In genomic region chr22:19120829-19121630, GRCh38 we compare ENCODE assay signal across 2 cellular contexts.
TF ChIP-seq lines count a peak whose summit lies in the region.

No MANE protein-coding gene starts in this region.

TF ChIP-seq in SK-N-SH treated with all-trans-retinoic acid at 6 μM for 48 hours, 23 proteins besides CTCF, POLR2A, EP300 and RAD21:
- TF ChIP-seq ARNTL (CRISPR knock-in tag; IDR thresholded peaks at IDR 0.05; ENCODE audit: borderline replicate concordance, low read depth), result no peak
- no peak for TF ChIP-seq ZNF70 (CRISPR knock-in tag; IDR thresholded peaks at IDR 0.05)
- TF ChIP-seq PPARA (CRISPR knock-in tag; IDR thresholded peaks at IDR 0.05; ENCODE audit: borderline replicate concordance), result no peak
- no peak for TF ChIP-seq BACH2 (CRISPR knock-in tag; IDR thresholded peaks at IDR 0.05; ENCODE audit: borderline replicate concordance)
- TF ChIP-seq ZNF565 (CRISPR knock-in tag; conservative IDR thresholded peaks at IDR 0.05; ENCODE audit: low read depth), result no peak
- TF ChIP-seq ZC3H10 (CRISPR knock-in tag; IDR thresholded peaks at IDR 0.05), result no peak
- no peak for TF ChIP-seq RARB (CRISPR knock-in tag; IDR thresholded peaks at IDR 0.05)
- no peak for TF ChIP-seq ISL1 (CRISPR knock-in tag; IDR thresholded peaks at IDR 0.05)
- no peak for TF ChIP-seq CSDC2 (CRISPR knock-in tag; IDR thresholded peaks at IDR 0.05)
- no peak for TF ChIP-seq PATZ1 (CRISPR knock-in tag; IDR thresholded peaks at IDR 0.05; ENCODE audit: borderline replicate concordance)
- TF ChIP-seq TOX (CRISPR knock-in tag; IDR thresholded peaks at IDR 0.05; ENCODE audit: borderline replicate concordance), result no peak
- no peak for TF ChIP-seq GLIS3 (CRISPR knock-in tag; IDR thresholded peaks at IDR 0.05)
- no peak for TF ChIP-seq TSHZ2 (CRISPR knock-in tag; IDR thresholded peaks at IDR 0.05)
- TF ChIP-seq SNAI2 (CRISPR knock-in tag; IDR thresholded peaks at IDR 0.05), result no peak
- no peak for TF ChIP-seq POU6F1 (CRISPR knock-in tag; IDR thresholded peaks at IDR 0.05; ENCODE audit: borderline replicate concordance, low read depth)
- no peak for TF ChIP-seq ZFP3 (CRISPR knock-in tag; IDR thresholded peaks at IDR 0.05)
- TF ChIP-seq ZFP30 (CRISPR knock-in tag; IDR thresholded peaks at IDR 0.05), result no peak
- TF ChIP-seq ESRRG (CRISPR knock-in tag; IDR thresholded peaks at IDR 0.05), result no peak
- TF ChIP-seq ZNF8 (CRISPR knock-in tag; IDR thresholded peaks at IDR 0.05), result no peak
- no peak for TF ChIP-seq OSR1 (CRISPR knock-in tag; IDR thresholded peaks at IDR 0.05)

TF ChIP-seq in endothelial cell of umbilical vein, 7 proteins besides CTCF, POLR2A, EP300 and RAD21:
- TF ChIP-seq GATA2 (IDR thresholded peaks at IDR 0.05; ENCODE audit: insufficient read depth, insufficient read length, low read depth, low read length) (no peak), POLR2AphosphoS5 (IDR thresholded peaks at IDR 0.05; ENCODE audit: insufficient read depth, low read depth, low read length) (no peak), MYC (IDR thresholded peaks at IDR 0.05; ENCODE audit: low read depth, low read length) (no peak), MAX (IDR thresholded peaks at IDR 0.05; ENCODE audit: insufficient read depth, insufficient read length) (no peak), FOS (IDR thresholded peaks at IDR 0.05; ENCODE audit: borderline replicate concordance, insufficient read depth, low read length) (no peak), EZH2 (IDR thresholded peaks at IDR 0.05; ENCODE audit: borderline replicate concordance, low read depth, low read length, severe bottlenecking) (no peak), JUN (IDR thresholded peaks at IDR 0.05; ENCODE audit: borderline replicate concordance, insufficient read depth, insufficient read length, low read depth) (no peak)
